ENCODE assay signal across 10 cellular contexts in the genomic region with DNA sequence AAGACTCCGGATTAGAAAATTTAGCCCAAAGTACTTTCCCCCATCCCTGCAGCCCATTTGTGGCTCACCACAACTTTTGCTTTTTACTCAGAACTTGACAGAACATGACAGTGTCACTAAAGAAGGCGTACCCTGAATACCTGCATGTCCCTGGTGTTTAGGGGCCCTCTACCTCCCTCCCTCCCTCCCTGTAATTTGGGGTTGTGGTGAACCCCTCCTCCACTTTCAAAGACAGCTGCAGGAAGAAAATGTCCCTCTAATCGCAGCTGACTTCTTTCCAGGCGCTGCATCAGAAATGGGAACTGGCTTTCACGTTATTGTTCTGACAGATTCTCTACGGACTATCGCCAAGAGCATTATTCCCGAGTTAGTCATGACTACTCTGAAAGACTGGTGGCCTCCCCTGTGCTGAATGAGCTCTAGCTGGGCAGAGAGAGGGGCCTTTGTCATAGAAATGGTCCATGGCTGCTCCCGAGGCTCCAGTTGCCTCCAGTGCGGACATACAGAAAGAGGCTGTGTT.
A peak's percentile ranks its signal among the peaks of the same experiment; 100 is the strongest.
DNase-seq lines count a peak whose midpoint lies in the region; ATAC-seq and TF ChIP-seq lines count a peak whose summit lies in the region.
"Had no signal": no experiment of that assay in that cellular context is flagged by ENCODE, and none has a peak within 500 bp of the region (broad histone marks: within the 10 kb centered on the region; RNA-seq: fewer than 3 reads in every experiment).

No MANE protein-coding gene starts in this region.

- no peaks in the 10 kb centered on the region for H3F3A ChIP-seq in PC-3 (ENCODE audit: low read length, unreplicated experiment)

- H3K27me3 ChIP-seq in right cardiac atrium (ENCODE audit: control insufficient read depth, insufficient read depth) = no peaks in the 10 kb centered on the region
- H3K27me3 ChIP-seq in NT2/D1 (ENCODE audit: insufficient read depth, insufficient read length) = no peaks in the 10 kb centered on the region
- H3K27me3 ChIP-seq in thymus (ENCODE audit: control insufficient read depth, insufficient read depth) = no peaks in the 10 kb centered on the region
- H3K27me3 ChIP-seq in PC-3 (ENCODE audit: low read length) = no peaks in the 10 kb centered on the region

- H3K9me2 ChIP-seq in PC-3 (replicated peaks; ENCODE audit: low read length) = no peaks in the 10 kb centered on the region

- H2AFZ ChIP-seq in PC-3 (ENCODE audit: low read length) = no peak overlapping the region

- no peaks in the 10 kb centered on the region for H3K9me3 ChIP-seq in right cardiac atrium (ENCODE audit: control insufficient read depth, low read length)
- H3K9me3 ChIP-seq in NT2/D1 (ENCODE audit: insufficient read depth, low read length) = no peaks in the 10 kb centered on the region
- no peaks in the 10 kb centered on the region for H3K9me3 ChIP-seq in thymus (ENCODE audit: control insufficient read depth)
- no peaks in the 10 kb centered on the region for H3K9me3 ChIP-seq in PC-3 (ENCODE audit: low read length)

- H3K36me3 ChIP-seq in NT2/D1 (ENCODE audit: insufficient read depth, insufficient read length, low read length) (no peaks in the 10 kb centered on the region), thymus (ENCODE audit: control insufficient read depth, insufficient read depth) (no peaks in the 10 kb centered on the region), PC-3 (ENCODE audit: low read depth, low read length) (no peaks in the 10 kb centered on the region)
- H3K36me3 ChIP-seq: cardiac muscle cell had no signal

- no peak overlapping the region for H3K4me3 ChIP-seq in right cardiac atrium (ENCODE audit: low read length)
- no peak overlapping the region for H3K4me3 ChIP-seq in NT2/D1 (ENCODE audit: insufficient read length, low read depth)
- no peak overlapping the region for H3K4me3 ChIP-seq in fibroblast of mammary gland (ENCODE audit: control insufficient read depth, low read depth, low read length)
- H3K4me3 ChIP-seq in thymus (ENCODE audit: low read length) = no peak overlapping the region
- no peak overlapping the region for H3K4me3 ChIP-seq in PC-3 (ENCODE audit: low read length)
- H3K4me3 ChIP-seq: cardiac muscle cell had no signal

- ATAC-seq in right cardiac atrium (peak; percentile 64 to 82), PC-3 (no peak), HG03460 (IDR thresholded peaks at IDR 0.05; ENCODE audit: unreplicated experiment) (no peak)

- 55% methylated on average over 10 of the region's 10 CpGs for WGBS in right cardiac atrium
- 20% methylated on average over 10 of the region's 10 CpGs for WGBS in thymus

- peak overlapping the region; percentile 12 for H3K9ac ChIP-seq in NT2/D1 (ENCODE audit: insufficient read length, low read depth)
- no peak overlapping the region for H3K9ac ChIP-seq in PC-3 (ENCODE audit: low read length)

- H3K4me1 ChIP-seq in right cardiac atrium (ENCODE audit: control insufficient read depth, insufficient read depth, low read length) = peaks cover 1% of the 10 kb centered on the region
- no peaks in the 10 kb centered on the region for H3K4me1 ChIP-seq in NT2/D1 (ENCODE audit: insufficient read depth, insufficient read length)
- H3K4me1 ChIP-seq in thymus (ENCODE audit: control insufficient read depth, insufficient read depth, low read length) = peaks cover 10% of the 10 kb centered on the region
- no peaks in the 10 kb centered on the region for H3K4me1 ChIP-seq in PC-3 (ENCODE audit: insufficient read depth, low read length)

- H3K27ac ChIP-seq in right cardiac atrium (ENCODE audit: low read length) (no peak overlapping the region), thymus (ENCODE audit: low read depth) (peak overlapping the region; percentile 18), PC-3 (ENCODE audit: low read length) (no peak overlapping the region)
- H3K27ac ChIP-seq: cardiac muscle cell had no signal

- CTCF ChIA-PET in PC-3 (lab: Charles Lee) = no interaction called here

- H3K4me2 ChIP-seq in PC-3 (ENCODE audit: low read length) = no peak overlapping the region

- H3K79me2 ChIP-seq in PC-3 (ENCODE audit: low read length) = no peaks in the 10 kb centered on the region

- no peak for DNase-seq in right cardiac atrium
- DNase-seq in cardiac septum (ENCODE audit: low spot score) = no peak
- peak; percentile 39 for DNase-seq in NT2/D1 (ENCODE audit: low read depth, low spot score)
- peak; percentile 54 for DNase-seq in fibroblast of mammary gland (ENCODE audit: low read depth)
- DNase-seq in PC-3 = no peak
- DNase-seq in ureter (ENCODE audit: low spot score) = no peak
- DNase-seq: naive B cell had no signal

- POLR2A ChIA-PET in PC-3 (lab: Charles Lee; ENCODE audit: unreplicated experiment) = no interaction called here

- TF ChIP-seq CTCF in fibroblast of mammary gland (conservative IDR thresholded peaks at IDR 0.05; ENCODE audit: control insufficient read depth, insufficient read depth, low read depth, low read length) = no peak
- TF ChIP-seq CTCF in PC-3 (conservative IDR thresholded peaks at IDR 0.05; ENCODE audit: low read depth, low read length) = no peak

- intact Hi-C loops in right cardiac atrium (cut with DNase I) (no loop called here), cardiac septum (cut with DNase I) (no loop called here), PC-3 (cut with micrococcal nuclease) (no loop called here)

- H4K20me1 ChIP-seq in PC-3 (ENCODE audit: low read length) = no peaks in the 10 kb centered on the region

- BruUV-seq in PC-3 (replicated peaks; lab: Mats Ljungman, UMichigan) = no TSS peak

Comparison
In these comparisons a context has a peak if more than half of its experiments do, and no peak if none do; other contexts are left out.
1. ATAC-seq: peak in right cardiac atrium (2 of 2); none in PC-3 (single experiment) and HG03460 (single experiment).
2. DNase-seq: peak in NT2/D1 (single experiment) and fibroblast of mammary gland (single experiment); none in right cardiac atrium (0 of 3), cardiac septum (single experiment), PC-3 (single experiment) and ureter (single experiment).